In the genomic region with DNA sequence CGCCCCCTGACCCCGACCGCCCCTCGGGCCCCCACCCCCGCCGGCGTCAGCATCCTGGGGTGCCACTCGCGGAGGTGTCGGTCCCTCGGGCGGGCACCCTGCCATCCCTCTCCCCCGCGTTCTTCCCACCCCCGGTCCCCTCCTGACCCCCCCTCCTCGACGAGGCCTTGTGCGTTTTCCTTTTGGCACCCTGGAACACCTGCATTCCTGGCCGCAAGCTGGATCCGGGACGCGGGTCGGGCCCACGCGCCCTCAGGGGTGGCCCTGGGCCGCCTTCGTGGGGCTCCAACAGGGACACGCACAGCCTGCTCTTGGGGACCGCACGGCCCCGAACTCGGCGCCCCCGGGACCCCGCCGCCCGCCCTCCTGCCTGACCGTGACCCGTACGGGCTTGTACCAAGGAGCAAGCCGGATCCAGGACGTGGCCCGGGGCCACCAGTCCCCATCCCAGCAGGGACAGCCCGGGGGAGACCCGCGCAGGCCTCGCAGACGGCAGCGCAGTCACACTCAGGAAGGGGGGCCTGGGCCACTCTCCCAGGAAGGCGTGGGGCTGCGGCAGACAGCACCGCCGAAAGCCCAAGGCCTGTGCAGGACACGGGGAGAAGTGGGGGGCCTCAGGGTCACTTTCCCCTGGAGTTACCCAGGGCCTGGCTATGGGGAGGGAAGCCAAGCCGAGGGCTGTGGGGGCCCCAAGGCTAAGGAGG, we compare ENCODE assay signal across 8 cellular contexts. TPM values are rescaled to one million over a fixed set of nuclear protein-coding genes. Genes with fewer than 3 reads are reported as not detected.
DNase-seq lines count a peak whose midpoint lies in the region; ATAC-seq lines count a peak whose summit lies in the region.

No MANE protein-coding gene starts in this region.

- H3K27ac Mint-ChIP-seq in activated T-helper 17 cell treated with anti-CD3 and anti-CD28 coated beads, Interleukin-2, amount 50 U/mL, for 72 hours: no peak overlapping the region

- DNase-seq in NCI-H1417 (lab: John Stamatoyannopoulos, UW) (peak in 2 of 3 experiments; percentile 43 to 52), NCI-H1417 treated with DMSO at 0.1 percent for 48 hours (lab: John Stamatoyannopoulos, UW) (no peak), NCI-H146 (lab: John Stamatoyannopoulos, UW) (no peak), NCI-H524 (lab: John Stamatoyannopoulos, UW) (no peak)
- peak; percentile 27 for DNase-seq in stimulated activated naive CD8-positive, alpha-beta T cell treated with anti-CD3 and anti-CD28 coated beads, Interleukin-15, Interleukin-2, amounts not matched to agents 100 U/mL and 50 U/mL, for 24 hours

- peaks cover 8% of the 10 kb centered on the region for H3K36me3 Mint-ChIP-seq in activated T-helper 17 cell treated with anti-CD3 and anti-CD28 coated beads, Interleukin-2, amount 50 U/mL, for 72 hours (ENCODE audit: low read depth)

- peak overlapping the region; percentile 45 for H3K4me3 ChIP-seq in iPS-11a (ENCODE audit: low read depth, low read length)

- H3K27me3 Mint-ChIP-seq in activated T-helper 17 cell treated with anti-CD3 and anti-CD28 coated beads, Interleukin-2, amount 50 U/mL, for 72 hours: no peaks in the 10 kb centered on the region

- no peaks in the 10 kb centered on the region for H3K9me3 Mint-ChIP-seq in activated T-helper 17 cell treated with anti-CD3 and anti-CD28 coated beads, Interleukin-2, amount 50 U/mL, for 72 hours

- peak overlapping the region; percentile 27 for H3K4me3 Mint-ChIP-seq in activated T-helper 17 cell treated with anti-CD3 and anti-CD28 coated beads, Interleukin-2, amount 50 U/mL, for 72 hours

- no peaks in the 10 kb centered on the region for H3K4me1 Mint-ChIP-seq in activated T-helper 17 cell treated with anti-CD3 and anti-CD28 coated beads, Interleukin-2, amount 50 U/mL, for 72 hours

- ATAC-seq in activated T-helper 17 cell treated with anti-CD3 and anti-CD28 coated beads, Interleukin-2, amount 50 U/mL, for 72 hours (replicated peaks): no peak
- ATAC-seq in stimulated activated naive CD8-positive, alpha-beta T cell treated with anti-CD3 and anti-CD28 coated beads, Interleukin-15, Interleukin-2, amounts not matched to agents 100 U/mL and 50 U/mL, for 24 hours: no peak
- no peak for ATAC-seq in GM21576 (IDR thresholded peaks at IDR 0.05; ENCODE audit: unreplicated experiment)

RNA-seq across cellular contexts. Expression of a gene that starts 0.6 kb away (rescaled TPM):
- total RNA-seq in activated T-helper 17 cell treated with anti-CD3 and anti-CD28 coated beads, Interleukin-2, amount 50 U/mL, for 72 hours: 10 to 100 TPM; 41.4 to 82.2 TPM

Comparison
In these comparisons a context has a peak if more than half of its experiments do, and no peak if none do; other contexts are left out.
1. DNase-seq: peak in NCI-H1417 (2 of 3) and stimulated activated naive CD8-positive, alpha-beta T cell treated with anti-CD3 and anti-CD28 coated beads, Interleukin-15, Interleukin-2, amounts not matched to agents 100 U/mL and 50 U/mL, for 24 hours (single experiment); none in NCI-H1417 treated with DMSO at 0.1 percent for 48 hours (single experiment), NCI-H146 (single experiment) and NCI-H524 (0 of 2).